In the genomic region with DNA sequence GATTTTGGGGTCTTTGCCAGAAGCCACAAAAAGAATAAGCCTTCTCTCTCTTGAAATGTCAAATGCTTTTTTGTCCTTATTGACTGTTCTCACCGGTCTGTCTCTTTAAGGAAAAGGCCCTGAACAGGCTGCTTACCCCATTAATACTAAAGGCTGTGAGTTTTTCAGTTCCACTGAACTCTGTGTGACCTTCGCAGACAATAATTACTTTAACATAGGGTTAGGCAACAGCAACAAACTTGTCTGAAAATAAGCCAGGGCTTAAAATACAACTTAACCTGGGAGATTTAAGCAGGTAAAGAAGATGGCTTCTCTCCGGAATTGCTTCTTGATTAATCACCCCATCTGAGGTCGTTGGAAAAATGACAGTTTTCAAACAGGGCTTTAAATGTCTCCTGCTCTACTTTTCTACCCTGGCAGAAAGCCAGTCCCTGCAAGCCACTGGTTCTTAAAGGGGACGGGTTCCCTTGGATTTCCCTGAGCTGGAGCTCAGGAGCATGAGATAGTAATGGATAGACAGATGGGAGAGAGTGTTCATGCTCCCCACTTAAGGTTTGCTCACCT, we compare ENCODE assay signal across 18 cellular contexts.
DNase-seq lines count a peak whose midpoint lies in the region; ATAC-seq, FAIRE-seq and TF ChIP-seq lines count a peak whose summit lies in the region.
"Had no signal": no experiment of that assay in that cellular context is flagged by ENCODE, and none has a peak within 500 bp of the region (broad histone marks: within the 10 kb centered on the region; RNA-seq: fewer than 3 reads in every experiment).

No MANE protein-coding gene starts in this region.

- ATAC-seq in Right ventricle myocardium inferior, result peak; percentile 40
- ATAC-seq in GM21529 (IDR thresholded peaks at IDR 0.05; ENCODE audit: unreplicated experiment), result no peak
- ATAC-seq: natural killer cell, PC-3 had no signal

- intact Hi-C loops in Right ventricle myocardium inferior (cut with DNase I), result no loop called here

- H3K4me3 ChIP-seq in right atrium auricular region, result no peak overlapping the region
- H3K4me3 ChIP-seq: HAP-1, MG63, suprapubic skin had no signal

- peaks cover 75% of the 10 kb centered on the region for H3K4me1 Mint-ChIP-seq in mesothelial cell of epicardium

- H3K9me3 Mint-ChIP-seq in mesothelial cell of epicardium, result peaks cover 13% of the 10 kb centered on the region
- H3K9me3 Mint-ChIP-seq: activated T-cell treated with anti-CD3 and anti-CD28 coated beads, Interleukin-2, amount 50 U/mL, for 24 hours; immature natural killer cell; natural killer cell; T-helper 1 cell treated with Interleukin-12 subunit alpha and Interleukin-12 subunit beta and Interleukin-4 antibody, amounts not matched to agents 30 μg/mL and 1 μg/mL, for 36 hours had no signal

- H3K4me3 Mint-ChIP-seq in mesothelial cell of epicardium, result peak overlapping the region; percentile 13
- H3K4me3 Mint-ChIP-seq: activated T-cell treated with anti-CD3 and anti-CD28 coated beads, Interleukin-2, amount 50 U/mL, for 24 hours; immature natural killer cell; natural killer cell; T-helper 1 cell treated with Interleukin-12 subunit alpha and Interleukin-12 subunit beta and Interleukin-4 antibody, amounts not matched to agents 30 μg/mL and 1 μg/mL, for 36 hours had no signal

- no peaks in the 10 kb centered on the region for H3K27me3 Mint-ChIP-seq in mesothelial cell of epicardium (ENCODE audit: low read depth)

- peak; percentile 26 for FAIRE-seq in endometrium (lab: Jason Lieb, UNC)

- no peak for DNase-seq in Right ventricle myocardium inferior (ENCODE audit: missing footprints)
- DNase-seq in right atrium auricular region (ENCODE audit: low spot score), result no peak
- no peak for DNase-seq in mesothelial cell of epicardium (ENCODE audit: low spot score in 2 of 2, unreplicated experiment in 2 of 2)
- DNase-seq in AG08396 (ENCODE audit: low spot score), result no peak
- no peak for DNase-seq in SHP77 treated with DMSO at 0.1 percent for 48 hours (lab: John Stamatoyannopoulos, UW)
- no peak for DNase-seq in NCI-H2081 treated with DMSO at 0.1 percent for 48 hours (lab: John Stamatoyannopoulos, UW)
- DNase-seq: activated T-cell treated with anti-CD3 and anti-CD28 coated beads, Interleukin-2, amount 50 U/mL, for 24 hours; Calu3; immature natural killer cell; MG63; natural killer cell; NCI-H2107; PC-3 had no signal

- peaks cover 0 to 11% of the 10 kb centered on the region in 2 donors for H3K4me1 ChIP-seq in right atrium auricular region
- H3K4me1 ChIP-seq: HAP-1 had no signal

- no peaks in the 10 kb centered on the region for H3K27me3 ChIP-seq in right atrium auricular region
- H3K27me3 ChIP-seq: MG63, suprapubic skin had no signal

- H3K36me3 Mint-ChIP-seq in mesothelial cell of epicardium, result peaks cover 10% of the 10 kb centered on the region
- H3K36me3 Mint-ChIP-seq: immature natural killer cell, natural killer cell had no signal

- no peak overlapping the region for H3K27ac ChIP-seq in right atrium auricular region
- H3K27ac ChIP-seq: suprapubic skin had no signal

- TF ChIP-seq CTCF in right atrium auricular region (IDR thresholded peaks at IDR 0.05) (no peak), mesothelial cell of epicardium (IDR thresholded peaks at IDR 0.05; ENCODE audit: unreplicated experiment) (no peak)

- H3K27ac Mint-ChIP-seq in mesothelial cell of epicardium, result peak overlapping the region; percentile 95
- H3K27ac Mint-ChIP-seq: activated T-cell treated with anti-CD3 and anti-CD28 coated beads, Interleukin-2, amount 50 U/mL, for 24 hours; immature natural killer cell; natural killer cell; T-helper 1 cell treated with Interleukin-12 subunit alpha and Interleukin-12 subunit beta and Interleukin-4 antibody, amounts not matched to agents 30 μg/mL and 1 μg/mL, for 36 hours had no signal

- no peaks in the 10 kb centered on the region for H3K9me3 ChIP-seq in right atrium auricular region
- H3K9me3 ChIP-seq: HAP-1, MG63, suprapubic skin had no signal

- no peaks in the 10 kb centered on the region for H3K36me3 ChIP-seq in right atrium auricular region
- H3K36me3 ChIP-seq: HAP-1, MG63, suprapubic skin had no signal
